ENCODE assay signal across 8 cellular contexts in the genomic region with DNA sequence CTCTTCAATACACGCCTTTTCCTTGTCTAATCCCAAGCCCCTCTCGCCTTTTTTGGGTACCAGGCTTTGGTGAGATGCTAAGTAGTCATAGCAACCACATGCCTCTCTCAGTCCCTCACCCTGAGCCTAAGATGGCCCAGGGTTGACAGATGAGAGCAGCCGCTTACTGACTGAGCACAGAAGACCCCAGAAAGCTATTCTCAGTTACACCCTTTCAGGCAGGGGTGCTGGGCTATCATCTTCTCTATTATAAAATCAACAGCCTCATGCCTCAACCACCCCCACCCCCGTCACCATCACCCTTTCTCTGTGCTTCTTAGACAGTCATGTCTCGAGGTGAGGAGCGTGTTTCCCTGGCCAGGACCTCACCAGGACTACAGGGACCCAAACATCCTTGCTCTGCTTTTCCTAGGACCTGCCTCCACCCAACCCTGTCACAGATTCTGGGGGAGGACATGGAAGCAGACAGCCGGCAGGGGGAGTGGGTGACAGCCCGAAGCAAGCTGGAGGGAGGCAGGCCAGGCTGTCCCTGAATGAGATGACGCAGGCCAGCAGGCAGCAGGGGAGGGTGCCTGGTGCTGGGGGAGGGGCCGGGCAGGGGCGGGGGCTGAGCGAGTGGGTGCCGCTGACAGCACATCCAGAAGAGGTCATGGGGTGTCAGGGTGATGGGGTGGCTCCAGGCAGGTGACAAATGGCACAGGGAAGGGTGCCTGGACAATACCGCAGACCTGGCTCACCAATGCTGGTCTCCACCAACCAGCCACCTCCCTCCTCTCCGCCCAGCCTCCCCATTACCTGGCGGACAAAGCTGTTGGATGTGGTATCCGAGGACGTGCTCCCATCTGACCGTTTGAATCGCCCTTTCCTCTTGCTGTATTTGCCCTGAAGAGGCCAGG. TPM values are rescaled to one million over a fixed set of nuclear protein-coding genes. Genes with fewer than 3 reads are reported as not detected.
DNase-seq lines count a peak whose midpoint lies in the region; ATAC-seq and TF ChIP-seq lines count a peak whose summit lies in the region.

No MANE protein-coding gene starts in this region.

- no peak overlapping the region for H3K27ac ChIP-seq in CD4-positive, alpha-beta T cell (ENCODE audit: low read depth, low read length)
- peak overlapping the region; percentile 41 to 93 (median 52) for H3K27ac ChIP-seq in esophagus muscularis mucosa (replicated peaks in 1 of 4)

- H3K4me3 Mint-ChIP-seq in CD4-positive, alpha-beta T cell = peak overlapping the region; percentile 62
- peak overlapping the region; percentile 73 to 91 (median 89) for H3K4me3 Mint-ChIP-seq in nephron

- H3K36me3 ChIP-seq in esophagus muscularis mucosa = peaks cover 0 to 49% (median 38%) of the 10 kb centered on the region in 4 donors

- H3K27me3 ChIP-seq in CD4-positive, alpha-beta T cell (ENCODE audit: control insufficient read depth, insufficient read depth, low read length) = no peaks in the 10 kb centered on the region
- H3K27me3 ChIP-seq in esophagus muscularis mucosa = no peaks in the 10 kb centered on the region

- peaks cover 30 to 60% (median 52%) of the 10 kb centered on the region in 4 donors for H3K4me1 ChIP-seq in esophagus muscularis mucosa

- intact Hi-C loops in CD4-positive, alpha-beta T cell (cut with DNase I, micrococcal nuclease) = no loop called here
- intact Hi-C loops in esophagus muscularis mucosa (cut with DNase I) = no loop called here

- H3K27ac Mint-ChIP-seq in CD4-positive, alpha-beta T cell = peak overlapping the region; percentile 28
- peak overlapping the region; percentile 40 to 77 (median 49) for H3K27ac Mint-ChIP-seq in nephron

- peaks cover 9% of the 10 kb centered on the region for H3K36me3 Mint-ChIP-seq in CD4-positive, alpha-beta T cell (ENCODE audit: low read depth)
- peaks cover 15% of the 10 kb centered on the region for H3K36me3 Mint-ChIP-seq in nephron (ENCODE audit: low read depth)

- H3K4me3 ChIP-seq in esophagus muscularis mucosa = no peak overlapping the region

- no peak for DNase-seq in CD4-positive, alpha-beta T cell
- DNase-seq in NCI-H460 (ENCODE audit: extremely low read depth, low read depth) = peak; percentile 50
- no peak for DNase-seq in esophagus muscularis mucosa (ENCODE audit: extremely low spot score)
- no peak for DNase-seq in GM10248 (ENCODE audit: extremely low spot score)
- no peak for DNase-seq in ureter (ENCODE audit: low spot score)

- POLR2A ChIA-PET in CD4-positive, alpha-beta T cell (lab: Charles Lee) = no interaction called here
- POLR2A ChIA-PET in GM10248 (lab: Yijun Ruan, JAX) = no interaction called here

- no peaks in the 10 kb centered on the region for H3K9me3 ChIP-seq in CD4-positive, alpha-beta T cell (ENCODE audit: control insufficient read depth, low read length)
- H3K9me3 ChIP-seq in esophagus muscularis mucosa = no peaks in the 10 kb centered on the region

- CTCF ChIA-PET in CD4-positive, alpha-beta T cell (lab: Charles Lee) = no interaction called here
- CTCF ChIA-PET in GM10248 (lab: Yijun Ruan, JAX) = interaction anchor here (0.9 to 3.9 kb wide), 5 partner anchors 19 to 51 kb away, joined by 3 to 21 read pairs (median 13); partner anchors contain the start of gene ARL5C

- H3K9me3 Mint-ChIP-seq in CD4-positive, alpha-beta T cell = no peaks in the 10 kb centered on the region
- no peaks in the 10 kb centered on the region for H3K9me3 Mint-ChIP-seq in nephron

- 50% methylated on average over 17 of the region's 20 CpGs for WGBS in esophagus muscularis mucosa

- peaks cover 40% of the 10 kb centered on the region for H3K4me1 Mint-ChIP-seq in CD4-positive, alpha-beta T cell (ENCODE audit: low read depth)
- H3K4me1 Mint-ChIP-seq in nephron = peaks cover 41% of the 10 kb centered on the region

- TF ChIP-seq CTCF in CD4-positive, alpha-beta T cell (IDR thresholded peaks at IDR 0.05) = no peak
- peak; percentile 26 to 41 (median 36) for TF ChIP-seq CTCF in esophagus muscularis mucosa (IDR thresholded peaks at IDR 0.05)
- peak; percentile 26 to 42 (median 39) for TF ChIP-seq CTCF in nephron (IDR thresholded peaks at IDR 0.05; ENCODE audit: unreplicated experiment in 3 of 3)
- TF ChIP-seq CTCF in GM10248 (IDR thresholded peaks at IDR 0.05; ENCODE audit: control extremely low read depth, extremely low read depth, low read depth, missing control alignments) = no peak

- TF ChIP-seq EP300 in esophagus muscularis mucosa (IDR thresholded peaks at IDR 0.05) = no peak

- no peak for ATAC-seq in CD4-positive, alpha-beta T cell (ENCODE audit: poor library complexity)
- ATAC-seq in HG03571 (IDR thresholded peaks at IDR 0.05; ENCODE audit: unreplicated experiment) = no peak
- ATAC-seq in GM21528 (IDR thresholded peaks at IDR 0.05; ENCODE audit: low FRiP score, unreplicated experiment) = no peak

- no peaks in the 10 kb centered on the region for H3K27me3 Mint-ChIP-seq in CD4-positive, alpha-beta T cell
- H3K27me3 Mint-ChIP-seq in nephron (ENCODE audit: low read depth) = no peaks in the 10 kb centered on the region

- no peak for TF ChIP-seq POLR2A in esophagus muscularis mucosa (IDR thresholded peaks at IDR 0.05; ENCODE audit: low read depth)

RNA-seq across cellular contexts. Expression of gene CACNB1, which starts 3.1 kb away (rescaled TPM):
- total RNA-seq in CD4-positive, alpha-beta T cell = 10 to 100 TPM; 14.9 to 15.5 TPM
- 3.4 and 3.6 TPM in 2 replicates for total RNA-seq in NCI-H460 (2014; rRNA removed; shearing (Covaris generic))
- 6.7 and 13.1 TPM in 2 replicates for polyA plus RNA-seq in NCI-H460 (2014; cell fraction: nucleus; rRNA removed)
- total RNA-seq in esophagus muscularis mucosa = 1 to 10 TPM; 3.1 to 8.0 (median 5.4) TPM
- total RNA-seq in ureter = 19.1 TPM

RNA-seq across cellular contexts. Expression of gene RPL19, which starts 5.7 kb away (rescaled TPM):
- 1,000 to 10,000 TPM; 3,527 to 3,670 TPM for total RNA-seq in CD4-positive, alpha-beta T cell
- 4,756 and 4,857 TPM in 2 replicates for total RNA-seq in NCI-H460 (2014; rRNA removed; shearing (Covaris generic))
- 2,493 and 2,828 TPM in 2 replicates for polyA plus RNA-seq in NCI-H460 (2014; cell fraction: nucleus; rRNA removed)
- total RNA-seq in esophagus muscularis mucosa (1,000 to 10,000 TPM; 1,760 to 2,905 (median 2,361) TPM), ureter (2,156 TPM)

RNA-seq across cellular contexts. Expression of gene ARL5C, which starts 28.4 kb away (rescaled TPM):
- not detected for total RNA-seq in CD4-positive, alpha-beta T cell
- not detected in 2 replicates for total RNA-seq in NCI-H460 (2014; rRNA removed; shearing (Covaris generic))
- not detected in 2 replicates for polyA plus RNA-seq in NCI-H460 (2014; cell fraction: nucleus; rRNA removed)
- total RNA-seq in esophagus muscularis mucosa (1 to 10 TPM in 1 of 4 donors, not detected in 3; 1.7 TPM), ureter (not detected)

RNA-seq across cellular contexts. Expression of gene STAC2, which starts 31.4 kb away (rescaled TPM):
- total RNA-seq in CD4-positive, alpha-beta T cell = not detected
- not detected in 2 replicates for total RNA-seq in NCI-H460 (2014; rRNA removed; shearing (Covaris generic))
- polyA plus RNA-seq in NCI-H460 (2014; cell fraction: nucleus; rRNA removed) = 0.10 TPM in 1 of 2 replicates, not detected in the other
- total RNA-seq in esophagus muscularis mucosa (under 1 TPM in 2 of 4 donors, not detected in 2; 0.17 to 0.29 TPM), ureter (1.6 TPM)

RNA-seq across cellular contexts. Expression of gene PLXDC1, which starts 42.9 kb away (rescaled TPM):
- 10 to 100 TPM; 66.7 to 67.6 TPM for total RNA-seq in CD4-positive, alpha-beta T cell
- 0.10 TPM in 1 of 2 replicates, not detected in the other for total RNA-seq in NCI-H460 (2014; rRNA removed; shearing (Covaris generic))
- polyA plus RNA-seq in NCI-H460 (2014; cell fraction: nucleus; rRNA removed) = not detected in 2 replicates
- total RNA-seq in esophagus muscularis mucosa (10 to 100 TPM in 2 of 4 donors, 1 to 10 TPM in 2; 7.5 to 17.0 (median 11.0) TPM), ureter (13.0 TPM)

Comparison
In these comparisons a context has a peak if more than half of its experiments do, and no peak if none do; other contexts are left out.
1. CTCF ChIP-seq: peak in esophagus muscularis mucosa (3 of 3) and nephron (3 of 3); none in CD4-positive, alpha-beta T cell (single experiment) and GM10248 (single experiment).